Comparison of ENCODE assay signal across 20 cellular contexts in genomic region chr18:56152547-56152946, GRCh38.
"Had no signal": no experiment of that assay in that cellular context is flagged by ENCODE, and none has a peak within 500 bp of the region (broad histone marks: within the 10 kb centered on the region; RNA-seq: fewer than 3 reads in every experiment).

No MANE protein-coding gene starts in this region.

- DNase-seq: activated CD4-positive, alpha-beta T cell treated with anti-CD3 and anti-CD28 coated beads for 48 hours; activated CD8-positive, alpha-beta T cell treated with anti-CD3 and anti-CD28 coated beads, Interleukin-2, amount 10 ng/mL, durations not matched to agents 7 days and 5 days; activated gamma-delta T cell treated with Interleukin-2 at 50 U/mL for 16 hours; effector memory CD4-positive, alpha-beta T cell; foreskin melanocyte; glutamatergic neuron; hippocampal formation; psoas muscle; right cardiac atrium; stimulated activated CD4-positive, alpha-beta T cell treated with anti-CD3 and anti-CD28 coated beads, Interleukin-1b, Interleukin-23, amount 100 ng/mL, for 48 hours; stimulated activated naive CD8-positive, alpha-beta T cell treated with anti-CD3 and anti-CD28 coated beads, Interleukin-15, amount 100 ng/mL, for 72 hours; tibial artery had no signal

- ATAC-seq: activated CD8-positive, alpha-beta T cell treated with anti-CD3 and anti-CD28 coated beads, Interleukin-2, amount 10 ng/mL, durations not matched to agents 7 days and 5 days; activated naive CD4-positive, alpha-beta T cell treated with anti-CD3 and anti-CD28 coated beads, Interleukin-2, amount 50 U/mL, for 72 hours; psoas muscle; right cardiac atrium; stimulated activated naive CD8-positive, alpha-beta T cell treated with anti-CD3 and anti-CD28 coated beads, Interleukin-15, amount 100 ng/mL, for 72 hours had no signal

- H3K36me3 ChIP-seq: ascending aorta, breast epithelium, tibial artery had no signal

- H3K4me3 ChIP-seq: ascending aorta, breast epithelium, psoas muscle, tibial artery had no signal

- H3K27ac ChIP-seq: ascending aorta, breast epithelium, psoas muscle, tibial artery had no signal

- H3K27ac Mint-ChIP-seq: activated CD8-positive, alpha-beta T cell treated with anti-CD3 and anti-CD28 coated beads, Interleukin-2, amount 10 ng/mL, durations not matched to agents 7 days and 5 days; activated naive CD4-positive, alpha-beta T cell treated with anti-CD3 and anti-CD28 coated beads, Interleukin-2, amount 50 U/mL, for 72 hours; memory B cell; stimulated activated naive CD8-positive, alpha-beta T cell treated with anti-CD3 and anti-CD28 coated beads, Interleukin-15, amount 100 ng/mL, for 72 hours had no signal

- H3K4me1 ChIP-seq: ascending aorta, breast epithelium, psoas muscle, tibial artery had no signal

- H3K9me3 Mint-ChIP-seq: memory B cell; neural crest cell; stimulated activated naive CD8-positive, alpha-beta T cell treated with anti-CD3 and anti-CD28 coated beads, Interleukin-15, amount 100 ng/mL, for 72 hours had no signal

- H3K27me3 ChIP-seq: ascending aorta, breast epithelium, tibial artery had no signal

- H3K9me3 ChIP-seq: ascending aorta, breast epithelium, psoas muscle, tibial artery had no signal

- FAIRE-seq: colon, endothelial cell of umbilical vein had no signal

- H3K4me1 Mint-ChIP-seq: central memory CD8-positive, alpha-beta T cell; memory B cell; stimulated activated naive CD8-positive, alpha-beta T cell treated with anti-CD3 and anti-CD28 coated beads, Interleukin-15, amount 100 ng/mL, for 72 hours had no signal

- H3K4me3 Mint-ChIP-seq: activated CD8-positive, alpha-beta T cell treated with anti-CD3 and anti-CD28 coated beads, Interleukin-2, amount 10 ng/mL, durations not matched to agents 7 days and 5 days; central memory CD8-positive, alpha-beta T cell; memory B cell; neural crest cell; stimulated activated naive CD8-positive, alpha-beta T cell treated with anti-CD3 and anti-CD28 coated beads, Interleukin-15, amount 100 ng/mL, for 72 hours had no signal

- H3K27me3 Mint-ChIP-seq: central memory CD8-positive, alpha-beta T cell; memory B cell; stimulated activated naive CD8-positive, alpha-beta T cell treated with anti-CD3 and anti-CD28 coated beads, Interleukin-15, amount 100 ng/mL, for 72 hours had no signal
